In genomic region chr13:36157475-36157874, GRCh38 we compare ENCODE assay signal across 30 cellular contexts. TPM values are rescaled to one million over a fixed set of nuclear protein-coding genes. Genes with fewer than 3 reads are reported as not detected.
A peak's percentile ranks its signal among the peaks of the same experiment; 100 is the strongest.
DNase-seq lines count a peak whose midpoint lies in the region; ATAC-seq, FAIRE-seq and TF ChIP-seq lines count a peak whose summit lies in the region.
"Had no signal": no experiment of that assay in that cellular context is flagged by ENCODE, and none has a peak within 500 bp of the region (broad histone marks: within the 10 kb centered on the region; RNA-seq: fewer than 3 reads in every experiment).

No MANE protein-coding gene starts in this region.

- H3K36me3 ChIP-seq in HEK293 (ENCODE audit: control insufficient read depth in 2 of 2, insufficient read depth in 1 of 2, low read length in 2 of 2), result no peaks in the 10 kb centered on the region
- H3K36me3 ChIP-seq in SK-N-MC (ENCODE audit: insufficient read depth, low read length), result no peaks in the 10 kb centered on the region
- H3K36me3 ChIP-seq in pancreas, result no peaks in the 10 kb centered on the region
- H3K36me3 ChIP-seq: suprapubic skin had no signal

- FAIRE-seq in pancreas (lab: Jason Lieb, UNC), result no peak
- FAIRE-seq: endothelial cell of umbilical vein, H1, urothelium cell line had no signal

- no peaks in the 10 kb centered on the region for H3K27me3 ChIP-seq in pancreas

- H3K4me1 ChIP-seq in HEK293 (ENCODE audit: control insufficient read depth, insufficient read depth, low read length) (peaks cover 8% of the 10 kb centered on the region; the same call in 1 of the 2 replicates), pancreas (peaks cover 6 to 9% (median 7%) of the 10 kb centered on the region in 3 donors)

- DNase-seq in DMS153 (lab: John Stamatoyannopoulos, UW) (peak; percentile 66), SK-N-MC (ENCODE audit: low read depth, low spot score) (peak; percentile 59), pancreas (peak in 1 of 6 donors; percentile 11), amygdala (lab: John Stamatoyannopoulos, UW) (no peak), Kasumi-1 (lab: John Stamatoyannopoulos, UW) (no peak)
- DNase-seq: activated CD4-positive, alpha-beta T cell treated with anti-CD3 and anti-CD28 coated beads for 36 hours; activated naive CD4-positive, alpha-beta T cell treated with Interleukin-2 at 50 U/mL for 16 hours; activated T-cell treated with anti-CD3 and anti-CD28 coated beads, Interleukin-2, amount 50 U/mL, for 4 hours; DND-41; dorsolateral prefrontal cortex; head of caudate nucleus; naive thymus-derived CD8-positive, alpha-beta T cell; NCI-H1092 treated with DMSO at 0.1 percent for 48 hours; NCI-H2171; NCI-H774; stimulated activated CD4-positive, alpha-beta T cell treated with anti-CD3 and anti-CD28 coated beads, Interleukin-2, amount 100 ng/mL, for 24 hours; T-helper 1 cell had no signal

- peak; percentile 41 to 78 (median 60) for ATAC-seq in pancreas
- no peak for ATAC-seq in HG02678 (IDR thresholded peaks at IDR 0.05; ENCODE audit: unreplicated experiment)
- ATAC-seq: activated CD4-positive, alpha-beta T cell treated with anti-CD3 and anti-CD28 coated beads for 36 hours; activated T-cell treated with anti-CD3 and anti-CD28 coated beads, Interleukin-2, amount 50 U/mL, for 4 hours; left lobe of liver; naive thymus-derived CD8-positive, alpha-beta T cell; Right ventricle myocardium inferior; stimulated activated memory B cell treated with anti-CD40 and anti-IgM and Interleukin-4, amounts not matched to agents 10 μg/mL and 1 μg/mL and 100 μg/mL, for 72 hours had no signal

- POLR2A ChIA-PET in HEK293 (lab: Yijun Ruan, JAX), result interaction anchor here (0.6 kb wide), 1 partner anchor 8 kb away, joined by 6 read pairs; no protein-coding TSS in a partner anchor

- no peak overlapping the region for H3K4me3 ChIP-seq in HEK293 (ENCODE audit: low read depth, low read length)
- peak overlapping the region; percentile 4; the same call in 1 of the 2 replicates for H3K4me3 ChIP-seq in SK-N-MC
- H3K4me3 ChIP-seq in pancreas, result no peak overlapping the region
- H3K4me3 ChIP-seq: dorsolateral prefrontal cortex, suprapubic skin had no signal

- intact Hi-C loops in pancreas (cut with DNase I), result no loop called here

- CTCF ChIA-PET in HEK293 (lab: Yijun Ruan, JAX), result interaction anchor here (0.8 kb wide), 1 partner anchor 72 kb away, joined by 3 read pairs; no protein-coding TSS in a partner anchor

- H3K27ac ChIP-seq in HEK293 (ENCODE audit: extremely low read depth, low read depth, low read length) (no peak overlapping the region), SK-N-MC (no peak overlapping the region), pancreas (no peak overlapping the region)
- H3K27ac ChIP-seq: dorsolateral prefrontal cortex, suprapubic skin had no signal

- no peaks in the 10 kb centered on the region for H3K9me3 ChIP-seq in HEK293 (ENCODE audit: control insufficient read depth, insufficient read depth, low read depth, low read length)
- no peaks in the 10 kb centered on the region for H3K9me3 ChIP-seq in SK-N-MC (ENCODE audit: low read depth, low read length)
- H3K9me3 ChIP-seq in pancreas, result no peaks in the 10 kb centered on the region
- H3K9me3 ChIP-seq: suprapubic skin had no signal

- TF ChIP-seq CTCF in HEK293 (tag by site-specific recombination; IDR thresholded peaks at IDR 0.05) (no peak), pancreas (IDR thresholded peaks at IDR 0.05) (no peak)

- WGBS in pancreas, 2 donors, result 9 to 11% methylated on average over 1 of the region's 1 CpG

- no peak overlapping the region for H3K9ac ChIP-seq in SK-N-MC (ENCODE audit: insufficient read length)

TF ChIP-seq in HEK293, 187 proteins besides CTCF, POLR2A, EP300 and RAD21:
- TF ChIP-seq FEZF1 (tag by site-specific recombination; IDR thresholded peaks at IDR 0.05) (peak; percentile 75), SP3 (tag by site-specific recombination; IDR thresholded peaks at IDR 0.05) (no peak)

RNA-seq across cellular contexts. Expression of gene DCLK1, which starts 26.3 kb away (rescaled TPM):
- total RNA-seq in pancreas, result 10 to 100 TPM in 1 of 6 donors, 1 to 10 TPM in 2, under 1 TPM in 3; 0.67 to 10.1 (median 2.1) TPM
- 1 to 10 TPM in 1 of 2 donors, under 1 TPM in 1; 0.68 to 2.5 TPM for polyA plus RNA-seq in pancreas
- total RNA-seq: activated CD4-positive, alpha-beta T cell treated with anti-CD3 and anti-CD28 coated beads for 36 hours; activated CD8-positive, alpha-beta memory T cell treated with anti-CD3 and anti-CD28 coated beads for 36 hours; activated T-cell treated with anti-CD3 and anti-CD28 coated beads, Interleukin-2, amount 50 U/mL, for 4 hours; left lobe of liver; naive thymus-derived CD8-positive, alpha-beta T cell; OCI-LY7 had no signal
- polyA plus RNA-seq: naive thymus-derived CD8-positive, alpha-beta T cell had no signal

RNA-seq across cellular contexts. Expression of gene SOHLH2, which starts 56.9 kb away (rescaled TPM):
- total RNA-seq in pancreas, result under 1 TPM in 2 of 6 donors, not detected in 4; 0.08 to 0.12 TPM
- polyA plus RNA-seq in pancreas, result under 1 TPM in 1 of 2 donors, not detected in 1; 0.05 TPM
- total RNA-seq: activated CD4-positive, alpha-beta T cell treated with anti-CD3 and anti-CD28 coated beads for 36 hours; activated CD8-positive, alpha-beta memory T cell treated with anti-CD3 and anti-CD28 coated beads for 36 hours; activated T-cell treated with anti-CD3 and anti-CD28 coated beads, Interleukin-2, amount 50 U/mL, for 4 hours; left lobe of liver; mesenteric fat pad; naive thymus-derived CD8-positive, alpha-beta T cell; OCI-LY7; osteocyte; Right ventricle myocardium inferior had no signal
- polyA plus RNA-seq: naive thymus-derived CD8-positive, alpha-beta T cell had no signal

Comparison
In these comparisons a context has a peak if more than half of its experiments do, and no peak if none do; other contexts are left out.
1. DNase-seq: peak in DMS153 (single experiment) and SK-N-MC (single experiment); none in amygdala (0 of 56) and Kasumi-1 (0 of 2).